Comparison of ENCODE assay signal across 9 cellular contexts in genomic region chr1:110235839-110236682, GRCh38. TPM values are rescaled to one million over a fixed set of nuclear protein-coding genes. Genes with fewer than 3 reads are reported as not detected.
DNase-seq lines count a peak whose midpoint lies in the region; ATAC-seq and TF ChIP-seq lines count a peak whose summit lies in the region.
"Had no signal": no experiment of that assay in that cellular context is flagged by ENCODE, and none has a peak within 500 bp of the region (broad histone marks: within the 10 kb centered on the region; RNA-seq: fewer than 3 reads in every experiment).

No MANE protein-coding gene starts in this region.

- no peak overlapping the region for H3K23ac ChIP-seq in neuronal stem cell (ENCODE audit: low read depth, low read length, poor library complexity)

- no peak overlapping the region for H3K4me2 ChIP-seq in neuronal stem cell (ENCODE audit: insufficient read depth, low read length, poor library complexity, severe bottlenecking)

- H3K9me3 ChIP-seq in neuronal stem cell (replicated peaks in 1 of 2; ENCODE audit: control insufficient read depth in 2 of 2, insufficient read depth in 1 of 2, low read depth in 1 of 2, low read length in 2 of 2) = peaks cover 8 to 9% of the 10 kb centered on the region in 2 donors
- H3K9me3 ChIP-seq in sigmoid colon = peaks cover 0 to 8% (median 4%) of the 10 kb centered on the region in 4 donors

- no peaks in the 10 kb centered on the region for H3K9me3 Mint-ChIP-seq in activated naive CD8-positive, alpha-beta T cell treated with anti-CD3 and anti-CD28 coated beads, Interleukin-2, amount 10 ng/mL, durations not matched to agents 7 days and 5 days

- TF ChIP-seq CTCF in sigmoid colon (IDR thresholded peaks at IDR 0.05) = no peak

- no peak for TF ChIP-seq POLR2A in sigmoid colon (IDR thresholded peaks at IDR 0.05)

- H3K4me3 ChIP-seq in neuronal stem cell (ENCODE audit: low read length in 2 of 2) (no peak overlapping the region), sigmoid colon (no peak overlapping the region)
- H3K4me3 ChIP-seq: SK-N-MC had no signal

- no peak overlapping the region for H3K18ac ChIP-seq in neuronal stem cell (ENCODE audit: low read length)

- H4K8ac ChIP-seq in neuronal stem cell (ENCODE audit: low read depth, low read length) = no peak overlapping the region

- no peak overlapping the region for H2BK120ac ChIP-seq in neuronal stem cell (ENCODE audit: low read depth, low read length)

- DNase-seq in GM04503 (ENCODE audit: low read depth) (peak; percentile 65), KBM-7 (peak; percentile 17), neuronal stem cell (ENCODE audit: low spot score) (no peak), sigmoid colon (no peak), DMS153 (lab: John Stamatoyannopoulos, UW) (no peak), NCI-H510A treated with DMSO at 0.1 percent for 48 hours (lab: John Stamatoyannopoulos, UW) (no peak)
- DNase-seq in activated naive CD8-positive, alpha-beta T cell treated with anti-CD3 and anti-CD28 coated beads, Interleukin-2, amount 10 ng/mL, durations not matched to agents 7 days and 5 days = no peak
- no peak for DNase-seq in activated effector memory CD4-positive, alpha-beta T cell treated with Interleukin-2 at 50 U/mL for 16 hours

- no peak overlapping the region for H2BK5ac ChIP-seq in neuronal stem cell (ENCODE audit: low read length)

- peak overlapping the region; percentile 2 for H2AFZ ChIP-seq in neuronal stem cell (ENCODE audit: low read length)

- no peak overlapping the region for H3K27ac ChIP-seq in neuronal stem cell (replicated peaks; ENCODE audit: low read length)
- H3K27ac ChIP-seq in sigmoid colon = peak overlapping the region in 1 of 4 donors; percentile 36
- H3K27ac ChIP-seq: SK-N-MC had no signal

- H2BK15ac ChIP-seq in neuronal stem cell (ENCODE audit: low read length) = no peak overlapping the region

- POLR2A ChIA-PET in activated naive CD8-positive, alpha-beta T cell treated with anti-CD3 and anti-CD28 coated beads, Interleukin-2, amount 10 ng/mL, durations not matched to agents 7 days and 5 days (lab: Charles Lee) = no interaction called here

- H2BK12ac ChIP-seq in neuronal stem cell (ENCODE audit: low read length) = no peak overlapping the region

- intact Hi-C loops in sigmoid colon (cut with DNase I) = no loop called here

- no peak overlapping the region for H2AK5ac ChIP-seq in neuronal stem cell (ENCODE audit: low read depth, low read length)

- TF ChIP-seq EP300 in sigmoid colon (IDR thresholded peaks at IDR 0.05) = no peak

- H3K4me1 ChIP-seq in neuronal stem cell (ENCODE audit: control insufficient read depth in 2 of 2, insufficient read depth in 1 of 2, low read depth in 1 of 2, low read length in 2 of 2) (peaks cover 3 to 14% of the 10 kb centered on the region in 2 donors), sigmoid colon (peaks cover 0 to 14% (median 6%) of the 10 kb centered on the region in 4 donors)

- H3K27ac Mint-ChIP-seq in activated naive CD8-positive, alpha-beta T cell treated with anti-CD3 and anti-CD28 coated beads, Interleukin-2, amount 10 ng/mL, durations not matched to agents 7 days and 5 days = no peak overlapping the region

- ATAC-seq in activated naive CD8-positive, alpha-beta T cell treated with anti-CD3 and anti-CD28 coated beads, Interleukin-2, amount 10 ng/mL, durations not matched to agents 7 days and 5 days (ENCODE audit: low read depth) = peak; percentile 38

- H3K79me1 ChIP-seq in neuronal stem cell (ENCODE audit: low read depth, low read length) = no peaks in the 10 kb centered on the region

- peaks cover 8% of the 10 kb centered on the region for H3K4me1 Mint-ChIP-seq in activated naive CD8-positive, alpha-beta T cell treated with anti-CD3 and anti-CD28 coated beads, Interleukin-2, amount 10 ng/mL, durations not matched to agents 7 days and 5 days

- peaks cover 1% of the 10 kb centered on the region for H3K36me3 Mint-ChIP-seq in activated naive CD8-positive, alpha-beta T cell treated with anti-CD3 and anti-CD28 coated beads, Interleukin-2, amount 10 ng/mL, durations not matched to agents 7 days and 5 days

- H4K91ac ChIP-seq in neuronal stem cell (ENCODE audit: low read depth, low read length, poor library complexity) = peak overlapping the region; percentile 6

- H3K4me3 Mint-ChIP-seq in activated naive CD8-positive, alpha-beta T cell treated with anti-CD3 and anti-CD28 coated beads, Interleukin-2, amount 10 ng/mL, durations not matched to agents 7 days and 5 days = no peak overlapping the region

- no CpG with 5 or more reads among the region's 11 CpGs for WGBS in neuronal stem cell (ENCODE audit: extremely low coverage in 2 of 2, insufficient read length in 2 of 2, insufficient replicate concordance in 1 of 2), 2 donors
- 54 to 63% methylated on average over 11 of the region's 11 CpGs for WGBS in sigmoid colon, 2 donors

- H3K36me3 ChIP-seq in neuronal stem cell (replicated peaks in 1 of 2; ENCODE audit: control insufficient read depth in 2 of 2, insufficient read depth in 2 of 2, low read length in 2 of 2) = no peaks in the 10 kb centered on the region
- peaks cover 0 to 9% (median 0%) of the 10 kb centered on the region in 4 donors for H3K36me3 ChIP-seq in sigmoid colon

- in situ Hi-C loops in KBM-7 (cut with MboI; ENCODE audit: low pct_unique_long_range_greater_than_20kb, low sequenced_read_pairs) = no loop called here

- no peak overlapping the region for H3K14ac ChIP-seq in neuronal stem cell (ENCODE audit: low read length)

- H3K4ac ChIP-seq in neuronal stem cell (ENCODE audit: low read length) = no peak overlapping the region

- no peaks in the 10 kb centered on the region for H3K27me3 Mint-ChIP-seq in activated naive CD8-positive, alpha-beta T cell treated with anti-CD3 and anti-CD28 coated beads, Interleukin-2, amount 10 ng/mL, durations not matched to agents 7 days and 5 days

- H3K9ac ChIP-seq in neuronal stem cell (ENCODE audit: low read depth, low read length, poor library complexity) = no peak overlapping the region

- H3K27me3 ChIP-seq in neuronal stem cell (ENCODE audit: control insufficient read depth in 3 of 3, insufficient read depth in 3 of 3, low read depth in 1 of 3, low read length in 3 of 3) = peaks cover 0 to 5% (median 0%) of the 10 kb centered on the region in 3 experiments
- no peaks in the 10 kb centered on the region for H3K27me3 ChIP-seq in sigmoid colon

RNA-seq across cellular contexts. Expression of gene KCNC4, which starts 25.9 kb away (rescaled TPM):
- total RNA-seq in activated naive CD8-positive, alpha-beta T cell treated with anti-CD3 and anti-CD28 coated beads, Interleukin-2, amount 10 ng/mL, durations not matched to agents 7 days and 5 days = 1 to 10 TPM; 8.9 to 9.0 TPM
- 3.3 TPM for polyA plus RNA-seq in neuronal stem cell (2013, experiment 1 of 2)
- 3.2 TPM for polyA plus RNA-seq in neuronal stem cell (2013, experiment 2 of 2)
- total RNA-seq in sigmoid colon = 1 to 10 TPM; 1.8 to 6.4 (median 3.2) TPM
- 1 to 10 TPM in 1 of 3 donors, under 1 TPM in 2; 0.60 to 3.6 (median 0.69) TPM for polyA plus RNA-seq in sigmoid colon

Comparison
In these comparisons a context has a peak if more than half of its experiments do, and no peak if none do; other contexts are left out.
1. DNase-seq: peak in GM04503 (single experiment) and KBM-7 (single experiment); none in activated naive CD8-positive, alpha-beta T cell treated with anti-CD3 and anti-CD28 coated beads, Interleukin-2, amount 10 ng/mL, durations not matched to agents 7 days and 5 days (single experiment), neuronal stem cell (single experiment), activated effector memory CD4-positive, alpha-beta T cell treated with Interleukin-2 at 50 U/mL for 16 hours (single experiment), sigmoid colon (single experiment), DMS153 (single experiment) and NCI-H510A treated with DMSO at 0.1 percent for 48 hours (single experiment).